In the genomic region with DNA sequence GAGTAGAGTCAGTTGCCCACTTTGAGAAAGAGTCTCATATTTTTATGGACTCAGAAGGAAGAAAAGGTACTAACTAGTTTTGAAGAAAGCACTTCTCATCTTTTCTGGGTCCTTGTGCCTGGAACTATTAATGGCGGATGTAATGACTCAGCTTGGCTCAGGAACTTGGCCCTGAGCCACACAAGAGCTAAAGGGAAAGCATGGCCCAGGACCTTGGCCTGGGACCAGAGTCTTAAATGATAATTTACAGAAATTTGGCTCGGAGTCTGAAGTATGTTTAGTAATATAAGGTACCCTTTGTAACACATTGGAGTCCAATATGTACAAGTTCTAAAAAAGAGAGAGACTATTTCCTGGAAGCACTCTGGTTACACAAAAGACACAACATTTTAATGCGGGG, we compare ENCODE assay signal across 2 cellular contexts. TPM values are rescaled to one million over a fixed set of nuclear protein-coding genes. Genes with fewer than 3 reads are reported as not detected.
"Had no signal": no experiment of that assay in that cellular context is flagged by ENCODE, and none has a peak within 500 bp of the region (broad histone marks: within the 10 kb centered on the region; RNA-seq: fewer than 3 reads in every experiment).

No MANE protein-coding gene starts in this region.

RNA-seq across cellular contexts. Expression of a gene that starts 4.6 kb away (rescaled TPM):
- total RNA-seq: G401, GM12878 had no signal
- polyA plus RNA-seq: GM12878 had no signal
